ENCODE assay signal across 8 cellular contexts in genomic region chr18:12271376-12272235, GRCh38. TPM values are rescaled to one million over a fixed set of nuclear protein-coding genes. Genes with fewer than 3 reads are reported as not detected.
DNase-seq lines count a peak whose midpoint lies in the region; ATAC-seq and TF ChIP-seq lines count a peak whose summit lies in the region.

No MANE protein-coding gene starts in this region.

- BruUV-seq in HCT116 (replicated peaks; lab: Mats Ljungman, UMichigan): no TSS peak

- CTCF ChIA-PET in HCT116 (lab: Charles Lee): interaction anchor here (0.6 to 2.6 kb wide), 22 partner anchors 9 to 663 kb away, joined by 3 to 32 read pairs (median 4); partner anchors contain the start of genes CIDEA and PTPN2

- H3K36me3 ChIP-seq in HCT116 (ENCODE audit: control insufficient read depth in 1 of 2, insufficient read depth in 2 of 2, low read length in 2 of 2): no peaks in the 10 kb centered on the region

- peak overlapping the region; percentile 94 for H2AFZ ChIP-seq in HCT116 (ENCODE audit: low read depth, low read length, poor library complexity, severe bottlenecking)

- peak; percentile 94 for ATAC-seq in HCT116

- no peak for TF ChIP-seq RAD21 in HCT116 (IDR thresholded peaks at IDR 0.05; ENCODE audit: low read depth)

- no peak for TF ChIP-seq POLR2A in HCT116 (IDR thresholded peaks at IDR 0.05; ENCODE audit: borderline replicate concordance, extremely low read depth, insufficient read depth, insufficient read length)
- TF ChIP-seq POLR2A in NB4 (IDR thresholded peaks at IDR 0.05; ENCODE audit: extremely low read depth, insufficient read length): no peak

- no peaks in the 10 kb centered on the region for H3K9me2 ChIP-seq in HCT116 (ENCODE audit: insufficient read depth)

- intact Hi-C loops in HCT116 (cut with micrococcal nuclease): no loop called here

- POLR2A ChIA-PET in HCT116 (lab: Charles Lee): interaction anchor here (0.8 to 2.4 kb wide), 2 partner anchors 12 to 17 kb away, joined by 3 to 11 read pairs; no protein-coding TSS in a partner anchor

- no peaks in the 10 kb centered on the region for H3K79me2 ChIP-seq in HCT116 (ENCODE audit: insufficient read depth, low read length)

- peak overlapping the region; percentile 43; the same call in 1 of the 2 replicates for H3K27ac ChIP-seq in HCT116 (ENCODE audit: low read depth, low read length)

- H3K9ac ChIP-seq in HCT116 (ENCODE audit: low read length): peak overlapping the region; percentile 59

- RAD21 ChIA-PET in HCT116 (lab: Charles Lee; ENCODE audit: low non-redundant PET in 1 of 2, low total read pairs in 2 of 2, uncharacterized antibody in 2 of 2, unreplicated experiment in 2 of 2): interaction anchor here (0.6 to 1.3 kb wide), 3 partner anchors 214 to 334 kb away, joined by 3 to 7 read pairs (median 3); no protein-coding TSS in a partner anchor

- H3K4me2 ChIP-seq in HCT116 (ENCODE audit: low read length): peak overlapping the region; percentile 79

- H3K9me3 ChIP-seq in HCT116 (ENCODE audit: control insufficient read depth in 1 of 2, insufficient read depth in 1 of 2, low read depth in 1 of 2, low read length in 2 of 2): no peaks in the 10 kb centered on the region

- no peaks in the 10 kb centered on the region for H3K27me3 ChIP-seq in HCT116 (ENCODE audit: insufficient read depth, low read length)

- peak; percentile 59 to 92 (median 71); a peak in 5 of 6 replicates for TF ChIP-seq CTCF in HCT116 (IDR thresholded peaks at IDR 0.05 in 2 of 3, conservative IDR thresholded peaks at IDR 0.05 in 1 of 3; ENCODE audit: borderline replicate concordance in 1 of 3, insufficient read depth in 1 of 3, low read depth in 2 of 3, low read length in 2 of 3)
- TF ChIP-seq CTCF in NB4 (IDR thresholded peaks at IDR 0.05; ENCODE audit: low read depth, low read length): no peak

- H3K4me3 ChIP-seq in HCT116 (replicated peaks in 1 of 2; ENCODE audit: low read depth in 1 of 2, low read length in 2 of 2): peak overlapping the region; percentile 4 to 45; a peak in 3 of 4 replicates
- peak overlapping the region; percentile 44 for H3K4me3 ChIP-seq in NB4 (ENCODE audit: low read depth, low read length)
- peak overlapping the region; percentile 43 for H3K4me3 ChIP-seq in iPS-11a (ENCODE audit: low read depth, low read length)
- peak overlapping the region; percentile 49 for H3K4me3 ChIP-seq in skeletal muscle cell (ENCODE audit: low read depth, low read length)

- DNase-seq in EL: peak; percentile 80
- DNase-seq in HCT116 (ENCODE audit: low read depth, low spot score): peak; percentile 49
- peak; percentile 76 for DNase-seq in NB4 (ENCODE audit: low read depth)
- DNase-seq in SW 1271 (lab: John Stamatoyannopoulos, UW): peak; percentile 36 to 69
- peak; percentile 92 for DNase-seq in astrocyte of the hippocampus (ENCODE audit: low read depth, low spot score)
- no peak for DNase-seq in skeletal muscle cell (ENCODE audit: low read depth)
- DNase-seq in NCI-H1048 (lab: John Stamatoyannopoulos, UW): no peak

- H3K4me1 ChIP-seq in HCT116 (ENCODE audit: control insufficient read depth in 1 of 2, insufficient read depth in 2 of 2, low read length in 2 of 2): peaks cover 0 to 7% of the 10 kb centered on the region in 2 experiments; a peak in 2 of 4 replicates

- H4K20me1 ChIP-seq in HCT116 (ENCODE audit: insufficient read depth): no peaks in the 10 kb centered on the region

TF ChIP-seq in HCT116, 20 proteins besides CTCF, POLR2A, EP300 and RAD21:
- TF ChIP-seq SRF (IDR thresholded peaks at IDR 0.05; ENCODE audit: low read depth) (no peak), TCF7L2 (IDR thresholded peaks at IDR 0.05; ENCODE audit: borderline replicate concordance, extremely low read depth, insufficient read depth, insufficient read length) (no peak), ZNF274 (IDR thresholded peaks at IDR 0.05; ENCODE audit: low read depth, low read length) (no peak), YY1 (IDR thresholded peaks at IDR 0.05; ENCODE audit: extremely low read depth, insufficient replicate concordance, low read depth, low read length) (no peak), EZH2phosphoT487 (IDR thresholded peaks at IDR 0.05; ENCODE audit: borderline replicate concordance) (no peak), ZFX (IDR thresholded peaks at IDR 0.05) (no peak), CBX3 (IDR thresholded peaks at IDR 0.05; ENCODE audit: low read depth) (no peak), SIN3A (IDR thresholded peaks at IDR 0.05; ENCODE audit: low read depth) (no peak), CEBPB (IDR thresholded peaks at IDR 0.05; ENCODE audit: low read depth) (no peak), EZH2 (IDR thresholded peaks at IDR 0.05) (no peak), REST (IDR thresholded peaks at IDR 0.05; ENCODE audit: low read depth) (no peak), ATF3 (IDR thresholded peaks at IDR 0.05) (no peak), POLR2AphosphoS5 (IDR thresholded peaks at IDR 0.05; ENCODE audit: low read depth, low read length) (no peak), JUND (IDR thresholded peaks at IDR 0.05) (no peak), ELF1 (IDR thresholded peaks at IDR 0.05; ENCODE audit: borderline replicate concordance, low read depth) (no peak), SP1 (IDR thresholded peaks at IDR 0.05; ENCODE audit: low read depth) (no peak), EGR1 (IDR thresholded peaks at IDR 0.05; ENCODE audit: low read depth) (no peak)
- TF ChIP-seq, protein P1, sequence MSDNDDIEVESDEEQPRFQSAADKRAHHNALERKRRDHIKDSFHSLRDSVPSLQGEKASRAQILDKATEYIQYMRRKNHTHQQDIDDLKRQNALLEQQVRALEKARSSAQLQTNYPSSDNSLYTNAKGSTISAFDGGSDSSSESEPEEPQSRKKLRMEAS (IDR thresholded peaks at IDR 0.05): no peak
TF ChIP-seq in HCT116: peak in this region for 0.

RNA-seq across cellular contexts. Expression of gene CIDEA, which starts 17.4 kb away (rescaled TPM):
- total RNA-seq in HCT116 (2021; ENCODE audit: unreplicated experiment): not detected
- not detected in 2 replicates for polyA plus RNA-seq in HCT116 (2012)

RNA-seq across cellular contexts. Expression of gene TUBB6, which starts 36.4 kb away (rescaled TPM):
- 87.4 TPM for total RNA-seq in HCT116 (2021; ENCODE audit: unreplicated experiment)
- 153 and 183 TPM in 2 replicates for polyA plus RNA-seq in HCT116 (2012)

Comparison
In these comparisons a context has a peak if more than half of its experiments do, and no peak if none do; other contexts are left out.
1. DNase-seq: peak in EL (single experiment), HCT116 (single experiment), NB4 (single experiment), SW 1271 (2 of 2) and astrocyte of the hippocampus (single experiment); none in skeletal muscle cell (single experiment) and NCI-H1048 (single experiment).
2. Peak in every context shown above with its lines, with median percentiles within 50 percentile points of each other: H3K4me3 ChIP-seq.